Comparison of ENCODE assay signal across 8 cellular contexts in the genomic region with DNA sequence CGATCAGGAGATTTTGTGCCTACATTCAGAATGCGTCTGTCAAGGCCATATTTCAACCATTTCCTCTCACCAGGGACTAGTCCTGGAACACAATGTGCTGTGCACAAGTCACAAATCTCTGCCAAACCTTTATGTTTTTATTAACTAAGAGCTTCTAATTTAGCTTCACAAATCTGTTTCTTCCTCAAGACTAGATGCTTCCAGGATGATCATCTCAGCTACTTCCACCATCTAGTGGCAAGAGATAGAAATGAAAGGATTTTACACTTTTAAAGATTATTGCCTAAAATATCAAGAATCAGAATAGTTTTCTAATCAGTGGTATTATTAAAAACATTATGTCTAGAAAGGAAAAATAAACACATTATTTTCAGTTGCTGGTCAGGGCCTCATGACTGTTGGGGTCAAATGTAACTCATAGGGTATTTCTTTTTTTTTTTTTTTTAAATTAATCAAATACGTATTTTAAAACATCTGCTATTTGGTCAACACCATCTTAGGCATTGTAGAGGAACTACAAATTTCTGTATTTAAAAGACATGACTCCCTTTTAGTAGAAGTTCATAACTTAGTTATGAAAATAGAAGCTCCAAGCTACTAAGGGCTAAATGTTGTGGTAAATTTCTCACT.
DNase-seq lines count a peak whose midpoint lies in the region; ATAC-seq and TF ChIP-seq lines count a peak whose summit lies in the region.

No MANE protein-coding gene starts in this region.

- H3K4me3 ChIP-seq in A673 (ENCODE audit: low read depth, low read length, poor library complexity, severe bottlenecking), result no peak overlapping the region
- H3K4me3 ChIP-seq in SU-DHL-6 (ENCODE audit: insufficient read depth, low read length, poor library complexity, severe bottlenecking), result no peak overlapping the region
- no peak overlapping the region for H3K4me3 ChIP-seq in vagina

- H2AFZ ChIP-seq in SU-DHL-6 (ENCODE audit: low read depth, low read length, severe bottlenecking), result no peak overlapping the region

- no peaks in the 10 kb centered on the region for H3K36me3 ChIP-seq in A673 (ENCODE audit: insufficient read depth, low read length, poor library complexity, severe bottlenecking)
- no peaks in the 10 kb centered on the region for H3K36me3 ChIP-seq in SU-DHL-6 (ENCODE audit: low read length)
- no peaks in the 10 kb centered on the region for H3K36me3 ChIP-seq in vagina

- no peaks in the 10 kb centered on the region for H3K4me1 ChIP-seq in A673 (ENCODE audit: insufficient read depth, low read length, poor library complexity, severe bottlenecking)
- no peaks in the 10 kb centered on the region for H3K4me1 ChIP-seq in vagina

- CTCF ChIA-PET in A673 (lab: Charles Lee), result interaction anchor here (0.7 to 2.0 kb wide), 7 partner anchors 89 to 697 kb away, joined by 3 to 8 read pairs (median 6); no protein-coding TSS in a partner anchor

- H3K27me3 ChIP-seq in A673 (replicated peaks; ENCODE audit: insufficient read depth, low read depth, low read length, poor library complexity), result no peaks in the 10 kb centered on the region
- no peaks in the 10 kb centered on the region for H3K27me3 ChIP-seq in SU-DHL-6 (ENCODE audit: low read length)
- no peaks in the 10 kb centered on the region for H3K27me3 ChIP-seq in vagina

- H3K4me2 ChIP-seq in SU-DHL-6 (ENCODE audit: low read depth, low read length, poor library complexity, severe bottlenecking), result no peak overlapping the region

- no peak overlapping the region for H3K9ac ChIP-seq in SU-DHL-6 (ENCODE audit: low read length)

- H3K79me2 ChIP-seq in SU-DHL-6 (ENCODE audit: insufficient read depth, low read length), result no peaks in the 10 kb centered on the region

- H3F3A ChIP-seq in SU-DHL-6 (ENCODE audit: insufficient read depth), result no peaks in the 10 kb centered on the region

- no TSS peak for BruUV-seq in A673 (replicated peaks; lab: Mats Ljungman, UMichigan)

- H3K9me2 ChIP-seq in SU-DHL-6 (replicated peaks; ENCODE audit: insufficient read depth, low read length), result no peaks in the 10 kb centered on the region

- intact Hi-C loops in A673 (cut with micrococcal nuclease; ENCODE audit: unreplicated experiment) (loop anchor here (1.0 to 5.0 kb wide), 2 partner anchors 127 to 140 kb away; no protein-coding TSS in a partner anchor), vagina (cut with DNase I) (no loop called here)

- H4K20me1 ChIP-seq in SU-DHL-6 (ENCODE audit: low read depth, low read length), result no peaks in the 10 kb centered on the region

- H3K27ac ChIP-seq in A673 (ENCODE audit: low read depth, low read length, poor library complexity, severe bottlenecking), result no peak overlapping the region
- no peak overlapping the region for H3K27ac ChIP-seq in SU-DHL-6 (ENCODE audit: low read depth, low read length)
- no peak overlapping the region for H3K27ac ChIP-seq in vagina

- DNase-seq in A673 (ENCODE audit: low spot score) (peak; percentile 50), GM20000 (ENCODE audit: low spot score) (peak; percentile 7), iPS-NIHi7 (ENCODE audit: extremely low spot score) (peak; percentile 28), vagina (ENCODE audit: extremely low spot score in 2 of 2) (no peak), COR-L47 (lab: John Stamatoyannopoulos, UW) (no peak)

- ATAC-seq in HG02938 (IDR thresholded peaks at IDR 0.05; ENCODE audit: unreplicated experiment) (no peak), HG02759 (IDR thresholded peaks at IDR 0.05; ENCODE audit: unreplicated experiment) (no peak)

- H3K9me3 ChIP-seq in A673 (ENCODE audit: low read depth, low read length, poor library complexity, severe bottlenecking) (no peaks in the 10 kb centered on the region), SU-DHL-6 (ENCODE audit: insufficient read depth, low read length) (no peaks in the 10 kb centered on the region), vagina (no peaks in the 10 kb centered on the region)

- TF ChIP-seq POLR2A in vagina (IDR thresholded peaks at IDR 0.05), result no peak

- POLR2A ChIA-PET in A673 (lab: Charles Lee; ENCODE audit: low non-redundant PET), result no interaction called here

- TF ChIP-seq CTCF in A673 (conservative IDR thresholded peaks at IDR 0.05; ENCODE audit: low read depth, low read length), result peak; percentile 70
- no peak for TF ChIP-seq CTCF in GM20000 (IDR thresholded peaks at IDR 0.05; ENCODE audit: extremely low read depth, missing control alignments)
- TF ChIP-seq CTCF in SU-DHL-6 (IDR thresholded peaks at IDR 0.05; ENCODE audit: insufficient read depth, low read length, poor library complexity, severe bottlenecking), result peak; percentile 20
- TF ChIP-seq CTCF in vagina (IDR thresholded peaks at IDR 0.05), result no peak

Comparison
In these comparisons a context has a peak if more than half of its experiments do, and no peak if none do; other contexts are left out.
1. DNase-seq: peak in A673 (single experiment), GM20000 (single experiment) and iPS-NIHi7 (single experiment); none in vagina (0 of 2) and COR-L47 (single experiment).
2. CTCF ChIP-seq: peak in A673 (single experiment) and SU-DHL-6 (single experiment); none in GM20000 (single experiment) and vagina (0 of 3).